1 cellular context compared by ENCODE assay signal in genomic region chr3:194205675-194206133, GRCh38.
TF ChIP-seq lines count a peak whose summit lies in the region.

No MANE protein-coding gene starts in this region.

TF ChIP-seq in K562, 482 proteins besides CTCF, POLR2A, EP300 and RAD21 (continued from another document and continues in another):
- peak in 1 of 2 experiments; percentile 48 for TF ChIP-seq AFF1 (IDR thresholded peaks at IDR 0.05; ENCODE audit: low read depth in 1 of 2, partially characterized antibody in 2 of 2)
- TF ChIP-seq CC2D1A (IDR thresholded peaks at IDR 0.05): no peak; the same call in 1 of the 2 replicates
- TF ChIP-seq ZZZ3 (IDR thresholded peaks at IDR 0.05): no peak
- no peak for TF ChIP-seq PKNOX1 (IDR thresholded peaks at IDR 0.05)
- no peak for TF ChIP-seq FOXJ2 (tag; IDR thresholded peaks at IDR 0.05)
- no peak for TF ChIP-seq BMI1 (IDR thresholded peaks at IDR 0.05; ENCODE audit: low read length)
- TF ChIP-seq ZNF76 (CRISPR knock-in tag; IDR thresholded peaks at IDR 0.05; ENCODE audit: borderline replicate concordance): no peak
- TF ChIP-seq HOMEZ (CRISPR knock-in tag; IDR thresholded peaks at IDR 0.05): no peak
- TF ChIP-seq CEBPB (tag; IDR thresholded peaks at IDR 0.05): no peak
- no peak for TF ChIP-seq ZNF785 (CRISPR knock-in tag; IDR thresholded peaks at IDR 0.05)
- TF ChIP-seq EWSR1 (IDR thresholded peaks at IDR 0.05; ENCODE audit: borderline replicate concordance, low read depth, partially characterized antibody): no peak
- no peak for TF ChIP-seq SRF (CRISPR knock-in tag; IDR thresholded peaks at IDR 0.05)
- peak; percentile 93 for TF ChIP-seq GABPB1 (CRISPR knock-in tag; IDR thresholded peaks at IDR 0.05)
- no peak for TF ChIP-seq ATF1 (CRISPR knock-in tag; IDR thresholded peaks at IDR 0.05)
- peak; percentile 50 for TF ChIP-seq ATF1 (tag; IDR thresholded peaks at IDR 0.05)
- TF ChIP-seq RBM34 (IDR thresholded peaks at IDR 0.05; ENCODE audit: borderline replicate concordance, insufficient read depth, low read length): no peak
- no peak for TF ChIP-seq SETDB1 (IDR thresholded peaks at IDR 0.05; ENCODE audit: low read length)
- TF ChIP-seq U2AF2 (optimal IDR thresholded peaks at IDR 0.05; ENCODE audit: low read depth, low read length): no peak
- TF ChIP-seq STAT5B (CRISPR knock-in tag; IDR thresholded peaks at IDR 0.05): no peak
- TF ChIP-seq RB1 (IDR thresholded peaks at IDR 0.05; ENCODE audit: low read depth): peak; percentile 16; the same call in 1 of the 2 replicates
- TF ChIP-seq ARID4B (CRISPR knock-in tag; IDR thresholded peaks at IDR 0.05): no peak
- TF ChIP-seq ZNF507 (tag; conservative IDR thresholded peaks at IDR 0.05): no peak
- TF ChIP-seq CREM (IDR thresholded peaks at IDR 0.05; ENCODE audit: low read depth): peak; percentile 53
- TF ChIP-seq ZNF146 (CRISPR knock-in tag; IDR thresholded peaks at IDR 0.05; ENCODE audit: unreplicated experiment): no peak
- TF ChIP-seq ZNF764 (CRISPR knock-in tag; IDR thresholded peaks at IDR 0.05; ENCODE audit: low read depth): no peak
- TF ChIP-seq FOXP4 (CRISPR knock-in tag; IDR thresholded peaks at IDR 0.05; ENCODE audit: borderline replicate concordance): no peak
- TF ChIP-seq HSF4 (CRISPR knock-in tag; IDR thresholded peaks at IDR 0.05; ENCODE audit: borderline replicate concordance): no peak
- peak; percentile 86 for TF ChIP-seq PHF20 (IDR thresholded peaks at IDR 0.05; ENCODE audit: partially characterized antibody)
- TF ChIP-seq ZNF57 (CRISPR knock-in tag; IDR thresholded peaks at IDR 0.05): no peak
- no peak for TF ChIP-seq SNIP1 (IDR thresholded peaks at IDR 0.05; ENCODE audit: low read depth)
- no peak for TF ChIP-seq CTCFL (IDR thresholded peaks at IDR 0.05; ENCODE audit: borderline replicate concordance, insufficient read depth, low read depth, low read length, poor library complexity, severe bottlenecking)
- TF ChIP-seq CBX3 (IDR thresholded peaks at IDR 0.05; ENCODE audit: borderline replicate concordance in 1 of 2, low read length in 2 of 2): 0 out of 3 replicates have a peak, but pooled peaks of 1 of the 2 experiments have one; percentile 55
- TF ChIP-seq HINFP (tag; conservative IDR thresholded peaks at IDR 0.05; ENCODE audit: low read depth): no peak
- TF ChIP-seq TEAD4 (IDR thresholded peaks at IDR 0.05; ENCODE audit: low read length): 0 out of 2 replicates have a peak, but pooled peaks have one; percentile 13
- TF ChIP-seq TEAD4 (CRISPR knock-in tag; IDR thresholded peaks at IDR 0.05; ENCODE audit: borderline replicate concordance): no peak
